In the genomic region with DNA sequence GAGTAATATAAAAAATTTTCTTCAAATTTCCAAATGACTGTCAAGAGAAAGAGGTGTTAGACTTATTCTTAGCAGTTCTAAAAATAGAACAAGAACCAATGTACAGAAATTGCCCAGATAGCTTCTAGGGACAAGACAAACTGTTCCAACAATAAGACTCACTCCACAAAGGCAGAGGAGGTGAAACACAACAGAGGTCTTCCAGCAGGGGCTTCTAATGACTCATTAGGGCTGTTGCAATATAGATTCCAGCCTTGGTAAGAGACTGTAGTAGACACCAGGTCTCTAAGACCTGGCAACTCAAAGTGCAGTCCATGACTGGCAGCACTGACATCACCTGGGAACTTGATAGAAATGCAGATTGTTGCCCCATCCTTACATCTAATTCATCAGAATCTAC, we compare ENCODE assay signal across 32 cellular contexts.
"Had no signal": no experiment of that assay in that cellular context is flagged by ENCODE, and none has a peak within 500 bp of the region (broad histone marks: within the 10 kb centered on the region; RNA-seq: fewer than 3 reads in every experiment).

No MANE protein-coding gene starts in this region.

- H3K9me3 Mint-ChIP-seq: activated naive CD4-positive, alpha-beta T cell treated with anti-CD3 and anti-CD28 coated beads, Interleukin-2, amount 50 U/mL, for 24 hours; activated naive CD8-positive, alpha-beta T cell treated with anti-CD3 and anti-CD28 coated beads, Interleukin-2, amount 50 U/mL, for 24 hours; activated T-helper 2 cell treated with anti-CD3 and anti-CD28 coated beads, Interferon-gamma antibody, Interleukin-2, Interleukin-4, amounts not matched to agents 10 μg/mL and 5 μg/mL and 100 μg/mL, durations not matched to agents 14 hours and 24 hours and 36 hours; effector memory CD8-positive, alpha-beta T cell; memory B cell; stimulated activated memory B cell treated with anti-CD40 and anti-IgM and Interleukin-4, amounts not matched to agents 10 μg/mL and 1 μg/mL and 100 μg/mL, for 72 hours; stimulated activated naive CD8-positive, alpha-beta T cell treated with anti-CD3 and anti-CD28 coated beads, Interleukin-15, amount 100 ng/mL, for 72 hours; type B pancreatic cell had no signal

- DNase-seq: activated CD4-positive, alpha-beta T cell treated with anti-CD3 and anti-CD28 coated beads for 1 hour; activated CD4-positive, alpha-beta T cell treated with anti-CD3 and anti-CD28 coated beads, Interleukin-2, amount 50 U/mL, for 1 hour; activated CD8-positive, alpha-beta memory T cell treated with anti-CD3 and anti-CD28 coated beads, Interleukin-2, amount 10 ng/mL, durations not matched to agents 7 days and 5 days; activated CD8-positive, alpha-beta T cell treated with anti-CD3 and anti-CD28 coated beads, Interleukin-2, amount 10 ng/mL, durations not matched to agents 7 days and 5 days; activated naive CD8-positive, alpha-beta T cell treated with anti-CD3 and anti-CD28 coated beads, Interleukin-2, amount 50 U/mL, for 24 hours; activated T-cell treated with anti-CD3 and anti-CD28 coated beads, Interleukin-2, amount 50 U/mL, for 48 hours; cerebellar nuclear complex; cortex of kidney; effector memory CD8-positive, alpha-beta T cell; erythroblast; foreskin melanocyte; hippocampal formation; left cardiac atrium; midbrain; naive thymus-derived CD4-positive, alpha-beta T cell; ovary; retina; stimulated activated CD4-positive, alpha-beta T cell treated with anti-CD3 and anti-CD28 coated beads, Interleukin-1b, Interleukin-23, amount 100 ng/mL, for 48 hours; stimulated activated CD4-positive, alpha-beta T cell treated with anti-CD3 and anti-CD28 coated beads, Interleukin-4, amount 100 ng/mL, for 4 hours; stimulated activated CD8-positive, alpha-beta memory T cell treated with anti-CD3 and anti-CD28 coated beads, Interleukin-4, amount 100 ng/mL, for 48 hours; stimulated activated naive CD8-positive, alpha-beta T cell treated with anti-CD3 and anti-CD28 coated beads, Interleukin-15, amount 100 ng/mL, for 72 hours; substantia nigra; T-helper 2 cell; uterus had no signal

- H3K4me3 Mint-ChIP-seq: activated CD8-positive, alpha-beta memory T cell treated with anti-CD3 and anti-CD28 coated beads, Interleukin-2, amount 10 ng/mL, durations not matched to agents 7 days and 5 days; activated CD8-positive, alpha-beta T cell treated with anti-CD3 and anti-CD28 coated beads, Interleukin-2, amount 10 ng/mL, durations not matched to agents 7 days and 5 days; activated naive CD4-positive, alpha-beta T cell treated with anti-CD3 and anti-CD28 coated beads, Interleukin-2, amount 50 U/mL, for 24 hours; activated naive CD8-positive, alpha-beta T cell treated with anti-CD3 and anti-CD28 coated beads, Interleukin-2, amount 50 U/mL, for 24 hours; effector memory CD8-positive, alpha-beta T cell; memory B cell; naive thymus-derived CD4-positive, alpha-beta T cell; stimulated activated memory B cell treated with anti-CD40 and anti-IgM and Interleukin-4, amounts not matched to agents 10 μg/mL and 1 μg/mL and 100 μg/mL, for 72 hours; stimulated activated naive CD8-positive, alpha-beta T cell treated with anti-CD3 and anti-CD28 coated beads, Interleukin-15, amount 100 ng/mL, for 72 hours; type B pancreatic cell; WTC11 had no signal

- H3K9me3 ChIP-seq: ovary, uterus had no signal

- H3K36me3 Mint-ChIP-seq: activated CD8-positive, alpha-beta memory T cell treated with anti-CD3 and anti-CD28 coated beads, Interleukin-2, amount 10 ng/mL, durations not matched to agents 7 days and 5 days; activated naive CD4-positive, alpha-beta T cell treated with anti-CD3 and anti-CD28 coated beads, Interleukin-2, amount 50 U/mL, for 24 hours; memory B cell; naive thymus-derived CD4-positive, alpha-beta T cell; stimulated activated memory B cell treated with anti-CD40 and anti-IgM and Interleukin-4, amounts not matched to agents 10 μg/mL and 1 μg/mL and 100 μg/mL, for 72 hours; type B pancreatic cell; WTC11 had no signal

- H3K36me3 ChIP-seq: ovary, uterus had no signal

- H3K4me1 Mint-ChIP-seq: activated CD8-positive, alpha-beta memory T cell treated with anti-CD3 and anti-CD28 coated beads, Interleukin-2, amount 10 ng/mL, durations not matched to agents 7 days and 5 days; activated naive CD4-positive, alpha-beta T cell treated with anti-CD3 and anti-CD28 coated beads, Interleukin-2, amount 50 U/mL, for 24 hours; activated naive CD8-positive, alpha-beta T cell treated with anti-CD3 and anti-CD28 coated beads, Interleukin-2, amount 50 U/mL, for 24 hours; memory B cell; naive thymus-derived CD4-positive, alpha-beta T cell; stimulated activated memory B cell treated with anti-CD40 and anti-IgM and Interleukin-4, amounts not matched to agents 10 μg/mL and 1 μg/mL and 100 μg/mL, for 72 hours; stimulated activated naive CD8-positive, alpha-beta T cell treated with anti-CD3 and anti-CD28 coated beads, Interleukin-15, amount 100 ng/mL, for 72 hours had no signal

- ATAC-seq: activated CD8-positive, alpha-beta memory T cell treated with anti-CD3 and anti-CD28 coated beads, Interleukin-2, amount 10 ng/mL, durations not matched to agents 7 days and 5 days; activated CD8-positive, alpha-beta T cell treated with anti-CD3 and anti-CD28 coated beads, Interleukin-2, amount 10 ng/mL, durations not matched to agents 7 days and 5 days; activated naive CD8-positive, alpha-beta T cell treated with anti-CD3 and anti-CD28 coated beads, Interleukin-2, amount 50 U/mL, for 24 hours; effector memory CD8-positive, alpha-beta T cell; naive thymus-derived CD4-positive, alpha-beta T cell; stimulated activated memory B cell treated with anti-CD40 and anti-IgM and Interleukin-4, amounts not matched to agents 10 μg/mL and 1 μg/mL and 100 μg/mL, for 72 hours; stimulated activated naive CD8-positive, alpha-beta T cell treated with anti-CD3 and anti-CD28 coated beads, Interleukin-15, amount 100 ng/mL, for 72 hours; WTC11 had no signal

- H3K27ac Mint-ChIP-seq: activated CD8-positive, alpha-beta memory T cell treated with anti-CD3 and anti-CD28 coated beads, Interleukin-2, amount 10 ng/mL, durations not matched to agents 7 days and 5 days; activated CD8-positive, alpha-beta T cell treated with anti-CD3 and anti-CD28 coated beads, Interleukin-2, amount 10 ng/mL, durations not matched to agents 7 days and 5 days; activated naive CD4-positive, alpha-beta T cell treated with anti-CD3 and anti-CD28 coated beads, Interleukin-2, amount 50 U/mL, for 24 hours; activated naive CD8-positive, alpha-beta T cell treated with anti-CD3 and anti-CD28 coated beads, Interleukin-2, amount 50 U/mL, for 24 hours; activated T-helper 2 cell treated with anti-CD3 and anti-CD28 coated beads, Interferon-gamma antibody, Interleukin-2, Interleukin-4, amounts not matched to agents 10 μg/mL and 5 μg/mL and 100 μg/mL, durations not matched to agents 14 hours and 24 hours and 36 hours; effector memory CD8-positive, alpha-beta T cell; memory B cell; naive thymus-derived CD4-positive, alpha-beta T cell; progenitor cell of endocrine pancreas; stimulated activated memory B cell treated with anti-CD40 and anti-IgM and Interleukin-4, amounts not matched to agents 10 μg/mL and 1 μg/mL and 100 μg/mL, for 72 hours; stimulated activated naive CD8-positive, alpha-beta T cell treated with anti-CD3 and anti-CD28 coated beads, Interleukin-15, amount 100 ng/mL, for 72 hours; type B pancreatic cell; WTC11 had no signal

- H3K27ac ChIP-seq: uterus had no signal

- H3K4me3 ChIP-seq: ovary, smooth muscle cell, uterus had no signal

- H3K27me3 ChIP-seq: ovary, uterus had no signal

- H3K27me3 Mint-ChIP-seq: activated CD8-positive, alpha-beta memory T cell treated with anti-CD3 and anti-CD28 coated beads, Interleukin-2, amount 10 ng/mL, durations not matched to agents 7 days and 5 days; memory B cell; progenitor cell of endocrine pancreas; type B pancreatic cell had no signal
